In the genomic region with DNA sequence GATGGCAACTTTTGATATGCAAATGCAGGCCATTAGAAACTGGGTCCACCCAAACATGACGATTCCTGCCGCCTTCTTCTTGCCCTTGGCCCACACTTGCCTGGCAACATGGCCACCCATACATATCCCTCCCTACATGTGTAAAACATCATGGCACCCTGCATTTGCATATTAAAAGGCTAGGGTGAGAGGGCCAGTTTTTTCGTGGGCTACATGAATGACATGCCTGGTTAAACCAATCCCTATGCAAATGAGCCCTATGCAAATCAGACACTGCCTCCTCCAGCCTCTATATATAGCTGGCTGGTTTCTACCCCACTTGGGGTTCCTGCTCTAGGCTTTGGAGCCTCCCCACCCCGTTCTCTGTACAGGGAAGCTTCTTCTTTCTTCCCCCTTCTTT, we compare ENCODE assay signal across 23 cellular contexts. TPM values are rescaled to one million over a fixed set of nuclear protein-coding genes. Genes with fewer than 3 reads are reported as not detected.
A peak's percentile ranks its signal among the peaks of the same experiment; 100 is the strongest.
DNase-seq lines count a peak whose midpoint lies in the region; ATAC-seq, FAIRE-seq and TF ChIP-seq lines count a peak whose summit lies in the region.
"Had no signal": no experiment of that assay in that cellular context is flagged by ENCODE, and none has a peak within 500 bp of the region (broad histone marks: within the 10 kb centered on the region; RNA-seq: fewer than 3 reads in every experiment).

No MANE protein-coding gene starts in this region.

- POLR2A ChIA-PET in GM12878 (lab: Charles Lee), result no interaction called here

- intact Hi-C loops in GM12878 (cut with micrococcal nuclease; ENCODE audit: unreplicated experiment), result no loop called here
- intact Hi-C loops in activated naive CD4-positive, alpha-beta T cell treated with anti-CD3 and anti-CD28 coated beads for 36 hours (cut with micrococcal nuclease), result no loop called here

- H3K9ac ChIP-seq in GM12878 (ENCODE audit: control insufficient read depth, insufficient read depth, low read length), result no peak overlapping the region
- H3K9ac ChIP-seq: KMS-11 had no signal

- WGBS in GM12878 (ENCODE audit: insufficient coverage, insufficient replicate concordance, low lambda C conversion rate, missing lambda C conversion rate), result 0% methylated on average over 4 of the region's 4 CpGs

- H3K4me3 Mint-ChIP-seq in stimulated activated naive B cell treated with anti-CD40 and anti-IgM and Interleukin-4, amounts not matched to agents 10 μg/mL and 1 μg/mL and 100 μg/mL, for 72 hours, result no peak overlapping the region
- no peak overlapping the region for H3K4me3 Mint-ChIP-seq in activated naive CD4-positive, alpha-beta T cell treated with anti-CD3 and anti-CD28 coated beads for 36 hours
- H3K4me3 Mint-ChIP-seq: CD14-positive monocyte; T-helper 1 cell treated with Interleukin-12 subunit alpha and Interleukin-12 subunit beta and Interleukin-4 antibody, amounts not matched to agents 30 μg/mL and 1 μg/mL, for 36 hours had no signal

- DNase-seq in GM06990 (ENCODE audit: extremely low read depth, insufficient read length) (peak; percentile 13), NAMALWA (ENCODE audit: low spot score) (peak; percentile 69), GM12878 (ENCODE audit: low read depth, low spot score) (no peak)
- DNase-seq in stimulated activated naive B cell treated with anti-CD40 and anti-IgM and Interleukin-4, amounts not matched to agents 10 μg/mL and 1 μg/mL and 100 μg/mL, for 72 hours, result peak; percentile 9
- DNase-seq in activated naive CD4-positive, alpha-beta T cell treated with anti-CD3 and anti-CD28 coated beads for 36 hours, result no peak
- DNase-seq: GF-D8, GOT3, IMR-90, NCI-H1694, NCI-H2081, NCI-H2171, NCI-H345, NCI-H524, Right ventricle myocardium superior had no signal

- no peak for FAIRE-seq in GM12878 (lab: Jason Lieb, UNC)
- FAIRE-seq: A204.1, GM12892, GM18507 had no signal

- H3K4me1 Mint-ChIP-seq in stimulated activated naive B cell treated with anti-CD40 and anti-IgM and Interleukin-4, amounts not matched to agents 10 μg/mL and 1 μg/mL and 100 μg/mL, for 72 hours, result peaks cover 13 to 16% of the 10 kb centered on the region in 2 donors
- H3K4me1 Mint-ChIP-seq in activated naive CD4-positive, alpha-beta T cell treated with anti-CD3 and anti-CD28 coated beads for 36 hours (ENCODE audit: low read depth), result no peaks in the 10 kb centered on the region

- H3K79me2 ChIP-seq in GM12878 (ENCODE audit: control insufficient read depth, insufficient read depth, low read length), result no peaks in the 10 kb centered on the region

- no peaks in the 10 kb centered on the region for H4K20me1 ChIP-seq in GM12878 (ENCODE audit: control insufficient read depth, insufficient read depth)

- H3K4me3 ChIP-seq in GM06990 (replicated peaks; ENCODE audit: low read depth, low read length), result no peak overlapping the region
- H3K4me3 ChIP-seq in GM12878, result no peak overlapping the region

- H3K36me3 ChIP-seq in GM06990 (ENCODE audit: control insufficient read depth, insufficient read depth, low read length) (no peaks in the 10 kb centered on the region), GM12878 (ENCODE audit: control insufficient read depth in 2 of 2, insufficient read depth in 2 of 2, low read length in 1 of 2) (no peaks in the 10 kb centered on the region)

- H3K27me3 Mint-ChIP-seq in stimulated activated naive B cell treated with anti-CD40 and anti-IgM and Interleukin-4, amounts not matched to agents 10 μg/mL and 1 μg/mL and 100 μg/mL, for 72 hours, result peaks cover 44 to 50% of the 10 kb centered on the region in 2 donors
- peaks cover 21% of the 10 kb centered on the region for H3K27me3 Mint-ChIP-seq in activated naive CD4-positive, alpha-beta T cell treated with anti-CD3 and anti-CD28 coated beads for 36 hours (ENCODE audit: low read depth)

- ATAC-seq in GM12878 (no peak), HG03095 (IDR thresholded peaks at IDR 0.05; ENCODE audit: unreplicated experiment) (no peak), HG02852 (IDR thresholded peaks at IDR 0.05; ENCODE audit: unreplicated experiment) (no peak)
- ATAC-seq in stimulated activated naive B cell treated with anti-CD40 and anti-IgM and Interleukin-4, amounts not matched to agents 10 μg/mL and 1 μg/mL and 100 μg/mL, for 72 hours (replicated peaks), result peak; percentile 72 to 86

- no peak overlapping the region for H3K27ac Mint-ChIP-seq in stimulated activated naive B cell treated with anti-CD40 and anti-IgM and Interleukin-4, amounts not matched to agents 10 μg/mL and 1 μg/mL and 100 μg/mL, for 72 hours
- H3K27ac Mint-ChIP-seq in activated naive CD4-positive, alpha-beta T cell treated with anti-CD3 and anti-CD28 coated beads for 36 hours, result no peak overlapping the region
- H3K27ac Mint-ChIP-seq: CD14-positive monocyte; T-helper 1 cell treated with Interleukin-12 subunit alpha and Interleukin-12 subunit beta and Interleukin-4 antibody, amounts not matched to agents 30 μg/mL and 1 μg/mL, for 36 hours had no signal

- RAD21 ChIA-PET in GM12878 (lab: Charles Lee; ENCODE audit: unreplicated experiment), result no interaction called here

- no TSS peak for BruUV-seq in GM12878 (replicated peaks; lab: Mats Ljungman, UMichigan)

- TF ChIP-seq POLR2A in GM12878 (IDR thresholded peaks at IDR 0.05; ENCODE audit: low read depth, low read length), result no peak

- H3K27ac ChIP-seq in GM12878 (ENCODE audit: control insufficient read depth, insufficient read depth), result no peak overlapping the region
- H3K27ac ChIP-seq: KMS-11 had no signal

- SMC1A ChIA-PET in GM12878 (lab: Charles Lee; ENCODE audit: uncharacterized antibody, unreplicated experiment), result interaction anchor here (0.6 kb wide), 1 partner anchor 274 kb away, joined by 4 read pairs; no protein-coding TSS in a partner anchor

- no peak for TF ChIP-seq EP300 in GM12878 (IDR thresholded peaks at IDR 0.05; ENCODE audit: borderline replicate concordance in 1 of 2, control insufficient read depth in 1 of 2, low read depth in 2 of 2, low read length in 2 of 2)

- H3K4me1 ChIP-seq in GM12878 (ENCODE audit: control insufficient read depth, insufficient read depth, low read length), result no peaks in the 10 kb centered on the region; the same call in 1 of the 2 replicates

- H3K27me3 ChIP-seq in GM06990 (replicated peaks; ENCODE audit: control insufficient read depth, insufficient read depth, low read length) (no peaks in the 10 kb centered on the region; the same call in 1 of the 2 replicates), GM12878 (replicated peaks in 1 of 2; ENCODE audit: control insufficient read depth in 2 of 2, insufficient read depth in 2 of 2, low read length in 1 of 2) (no peaks in the 10 kb centered on the region; a peak in 2 of 4 replicates)

- H2AFZ ChIP-seq in GM12878 (ENCODE audit: control insufficient read depth, low read depth, low read length), result no peak overlapping the region; the same call in 1 of the 2 replicates

- TF ChIP-seq CTCF in GM06990 (IDR thresholded peaks at IDR 0.05; ENCODE audit: insufficient read depth, low read length, poor library complexity, severe bottlenecking) (no peak), GM12878 (IDR thresholded peaks at IDR 0.05 in 2 of 3, conservative IDR thresholded peaks at IDR 0.05 in 1 of 3; ENCODE audit: control insufficient read depth in 2 of 3, extremely low read depth in 1 of 3, insufficient read depth in 1 of 3, low read depth in 3 of 3, low read length in 3 of 3) (no peak)

- CTCF ChIA-PET in GM12878 (lab: Yijun Ruan, JAX), result no interaction called here
- CTCF ChIA-PET in activated naive CD4-positive, alpha-beta T cell treated with anti-CD3 and anti-CD28 coated beads for 36 hours (lab: Charles Lee), result no interaction called here

- H3K4me2 ChIP-seq in GM12878 (ENCODE audit: control insufficient read depth, insufficient read depth), result peak overlapping the region; percentile 30
- H3K4me2 ChIP-seq: KMS-11 had no signal

- no peaks in the 10 kb centered on the region; the same call in 2 of the 3 replicates for H3K9me3 ChIP-seq in GM12878 (replicated peaks; ENCODE audit: control insufficient read depth, insufficient read depth, low read length)

- TF ChIP-seq RAD21 in GM12878 (IDR thresholded peaks at IDR 0.05; ENCODE audit: insufficient read depth, low read depth, low read length), result no peak

- peaks cover 5 to 12% of the 10 kb centered on the region in 2 donors for H3K9me3 Mint-ChIP-seq in stimulated activated naive B cell treated with anti-CD40 and anti-IgM and Interleukin-4, amounts not matched to agents 10 μg/mL and 1 μg/mL and 100 μg/mL, for 72 hours
- H3K9me3 Mint-ChIP-seq in activated naive CD4-positive, alpha-beta T cell treated with anti-CD3 and anti-CD28 coated beads for 36 hours, result no peaks in the 10 kb centered on the region
- H3K9me3 Mint-ChIP-seq: T-helper 1 cell treated with Interleukin-12 subunit alpha and Interleukin-12 subunit beta and Interleukin-4 antibody, amounts not matched to agents 30 μg/mL and 1 μg/mL, for 36 hours had no signal

- in situ Hi-C loops in GM12878 (cut with MboI), result no loop called here

- H3K36me3 Mint-ChIP-seq in stimulated activated naive B cell treated with anti-CD40 and anti-IgM and Interleukin-4, amounts not matched to agents 10 μg/mL and 1 μg/mL and 100 μg/mL, for 72 hours, result peaks cover 3 to 4% of the 10 kb centered on the region in 2 donors
- H3K36me3 Mint-ChIP-seq in activated naive CD4-positive, alpha-beta T cell treated with anti-CD3 and anti-CD28 coated beads for 36 hours (ENCODE audit: low read depth), result no peaks in the 10 kb centered on the region
- H3K36me3 Mint-ChIP-seq: CD14-positive monocyte had no signal

RNA-seq across cellular contexts. Expression of a gene that starts 18.8 kb away (rescaled TPM):
- not detected in 2 replicates for total RNA-seq in GM12878 (2013; cell fraction: nucleolus; rRNA removed)
- total RNA-seq in GM12878 (2014; rRNA removed), result not detected in 2 replicates
- total RNA-seq in GM12878 (2014; rRNA removed; fragmentation: Illumina TruSeq; extraction: Trizol), result not detected in 2 replicates
- total RNA-seq in GM12878 (2021), result 0.36 TPM in 1 of 2 replicates, not detected in the other
- not detected for polyA plus RNA-seq in GM12878 (2011; ENCODE audit: low read depth)
- polyA plus RNA-seq in GM12878 (2011; rRNA removed), result not detected in 2 replicates
- polyA plus RNA-seq in GM12878 (2011; cell fraction: cytosol; rRNA removed), result not detected in 2 replicates
- not detected in 2 replicates for polyA plus RNA-seq in GM12878 (2011; cell fraction: nucleus; rRNA removed)
- not detected in 2 replicates for polyA plus RNA-seq in GM12878 (2012)
- not detected in 2 replicates for polyA plus RNA-seq in GM12878 (2014; fragmentation: Illumina TruSeq; extraction: Trizol)
- not detected for polyA plus RNA-seq in GM12878 (2014; fragmentation: Nextera tagmentation; extraction: Ambion mirVana)
- not detected in 2 replicates for polyA plus RNA-seq in GM12878 (2014; rRNA removed)
- polyA plus RNA-seq in GM12878 (2016; fragmentation: Nextera tagmentation; extraction: Ambion mirVana), result not detected
- polyA minus RNA-seq in GM12878 (2011; rRNA and poly(A)+ RNA removed), result not detected in 2 replicates
- polyA minus RNA-seq in GM12878 (2011; cell fraction: cytosol; rRNA and poly(A)+ RNA removed), result not detected in 2 replicates
- polyA minus RNA-seq in GM12878 (2011; cell fraction: nucleus; rRNA and poly(A)+ RNA removed), result not detected in 2 replicates
- not detected for total RNA-seq in activated naive CD4-positive, alpha-beta T cell treated with anti-CD3 and anti-CD28 coated beads for 36 hours
- total RNA-seq: IMR-90, SK-MEL-5 had no signal
- polyA plus RNA-seq: CD14-positive monocyte, IMR-90 had no signal

RNA-seq across cellular contexts. Expression of a gene that starts 37.2 kb away (rescaled TPM):
- not detected in 2 replicates for total RNA-seq in GM12878 (2013; cell fraction: nucleolus; rRNA removed)
- total RNA-seq in GM12878 (2014; rRNA removed), result not detected in 2 replicates
- not detected in 2 replicates for total RNA-seq in GM12878 (2014; rRNA removed; fragmentation: Illumina TruSeq; extraction: Trizol)
- not detected in 2 replicates for total RNA-seq in GM12878 (2021)
- not detected for polyA plus RNA-seq in GM12878 (2011; ENCODE audit: low read depth)
- not detected in 2 replicates for polyA plus RNA-seq in GM12878 (2011; rRNA removed)
- not detected in 2 replicates for polyA plus RNA-seq in GM12878 (2011; cell fraction: cytosol; rRNA removed)
- polyA plus RNA-seq in GM12878 (2011; cell fraction: nucleus; rRNA removed), result not detected in 2 replicates
- polyA plus RNA-seq in GM12878 (2012), result not detected in 2 replicates
- polyA plus RNA-seq in GM12878 (2014; fragmentation: Illumina TruSeq; extraction: Trizol), result not detected in 2 replicates
- not detected for polyA plus RNA-seq in GM12878 (2014; fragmentation: Nextera tagmentation; extraction: Ambion mirVana)
- polyA plus RNA-seq in GM12878 (2014; rRNA removed), result not detected in 2 replicates
- not detected for polyA plus RNA-seq in GM12878 (2016; fragmentation: Nextera tagmentation; extraction: Ambion mirVana)
- polyA minus RNA-seq in GM12878 (2011; rRNA and poly(A)+ RNA removed), result not detected in 2 replicates
- polyA minus RNA-seq in GM12878 (2011; cell fraction: cytosol; rRNA and poly(A)+ RNA removed), result not detected in 2 replicates
- not detected in 2 replicates for polyA minus RNA-seq in GM12878 (2011; cell fraction: nucleus; rRNA and poly(A)+ RNA removed)
- total RNA-seq in activated naive CD4-positive, alpha-beta T cell treated with anti-CD3 and anti-CD28 coated beads for 36 hours, result not detected
- total RNA-seq: IMR-90, Right ventricle myocardium superior, SK-MEL-5 had no signal
- polyA plus RNA-seq: CD14-positive monocyte, IMR-90 had no signal

Comparison
In these comparisons a context has a peak if more than half of its experiments do, and no peak if none do; other contexts are left out.
1. DNase-seq: peak in GM06990 (single experiment), NAMALWA (single experiment) and stimulated activated naive B cell treated with anti-CD40 and anti-IgM and Interleukin-4, amounts not matched to agents 10 μg/mL and 1 μg/mL and 100 μg/mL, for 72 hours (single experiment); none in GM12878 (single experiment) and activated naive CD4-positive, alpha-beta T cell treated with anti-CD3 and anti-CD28 coated beads for 36 hours (single experiment).
2. ATAC-seq: peak in stimulated activated naive B cell treated with anti-CD40 and anti-IgM and Interleukin-4, amounts not matched to agents 10 μg/mL and 1 μg/mL and 100 μg/mL, for 72 hours (2 of 2); none in GM12878 (single experiment), HG03095 (single experiment) and HG02852 (single experiment).